In the genomic region with DNA sequence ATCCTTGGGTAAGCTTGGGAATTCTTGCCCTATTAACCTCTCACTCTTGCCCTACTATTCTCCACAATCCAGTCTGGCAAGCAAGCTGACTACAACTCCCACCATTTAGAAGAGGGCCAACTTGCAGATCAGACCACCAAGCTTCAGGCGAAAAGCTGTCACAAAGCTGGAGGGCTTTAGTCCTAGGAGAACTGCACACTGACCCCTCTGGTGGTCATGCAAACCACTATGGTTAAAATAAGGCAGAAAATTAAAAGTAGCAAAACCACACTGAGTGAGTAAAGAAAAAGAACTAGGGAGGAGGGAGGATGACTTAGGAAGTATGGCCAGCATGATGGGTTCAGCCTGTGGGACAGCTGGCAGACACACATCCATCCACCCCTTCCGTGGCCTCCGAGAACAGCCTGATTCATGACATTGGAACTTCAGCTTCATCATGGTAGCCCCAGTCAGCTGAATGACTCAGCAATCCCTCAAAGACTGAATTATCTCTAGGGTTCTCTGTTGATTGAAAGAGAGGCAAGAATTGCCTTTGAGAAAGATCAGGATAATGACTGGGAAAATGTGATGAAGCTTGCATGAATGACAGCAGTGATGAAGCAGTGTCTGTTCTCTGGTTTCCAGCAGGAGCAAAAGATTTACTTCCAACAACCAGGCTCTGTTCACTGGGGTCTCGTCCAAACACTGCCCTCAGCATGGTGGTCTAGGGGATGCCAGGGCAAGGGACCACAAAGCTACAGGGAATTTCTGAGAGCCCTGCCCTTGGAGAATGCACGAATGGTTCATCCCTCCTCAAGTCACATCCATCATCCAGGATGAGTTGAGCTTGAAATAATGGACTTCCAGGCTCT, we compare ENCODE assay signal across 8 cellular contexts. TPM values are rescaled to one million over a fixed set of nuclear protein-coding genes. Genes with fewer than 3 reads are reported as not detected.
DNase-seq lines count a peak whose midpoint lies in the region; ATAC-seq, FAIRE-seq and TF ChIP-seq lines count a peak whose summit lies in the region.

No MANE protein-coding gene starts in this region.

- H3K27me3 Mint-ChIP-seq in brain, result no peaks in the 10 kb centered on the region

- intact Hi-C loops in right lobe of liver (cut with DNase I), result no loop called here

- no peaks in the 10 kb centered on the region for H3K36me3 ChIP-seq in HUES48 (ENCODE audit: control insufficient read depth, insufficient read depth, low read length)
- H3K36me3 ChIP-seq in right lobe of liver, result no peaks in the 10 kb centered on the region

- H3K9me3 Mint-ChIP-seq in brain, result no peaks in the 10 kb centered on the region

- DNase-seq in A172 (ENCODE audit: low spot score), result peak; percentile 95
- no peak for DNase-seq in right lobe of liver
- DNase-seq in GM12892 (ENCODE audit: insufficient read length), result no peak
- DNase-seq in effector CD8-positive, alpha-beta T cell (lab: John Stamatoyannopoulos, UW), result no peak

- ATAC-seq in right lobe of liver (peak in 3 of 4 donors; percentile 16 to 83 (median 24)), HG02623 (IDR thresholded peaks at IDR 0.05; ENCODE audit: unreplicated experiment) (no peak), HG03025 (IDR thresholded peaks at IDR 0.05; ENCODE audit: low FRiP score, unreplicated experiment) (no peak)

- H3K4me1 Mint-ChIP-seq in brain, result peaks cover 12% of the 10 kb centered on the region

- TF ChIP-seq POLR2A in right lobe of liver (IDR thresholded peaks at IDR 0.05) (no peak), GM12892 (IDR thresholded peaks at IDR 0.05; ENCODE audit: low read depth, low read length) (no peak)

- H3K27ac ChIP-seq in HUES48 (ENCODE audit: low read depth, low read length) (peak overlapping the region; percentile 60), right lobe of liver (no peak overlapping the region)

- FAIRE-seq in GM12892 (lab: Jason Lieb, UNC), result no peak

- peak overlapping the region in 2 of 5 experiments; percentile 33 to 34 for H3K4me3 Mint-ChIP-seq in brain

- H3K4me1 ChIP-seq in HUES48 (ENCODE audit: control insufficient read depth, insufficient read depth, low read length) (no peaks in the 10 kb centered on the region), right lobe of liver (peaks cover 0 to 9% (median 3%) of the 10 kb centered on the region in 4 donors)

- no peak for TF ChIP-seq CTCF in brain (conservative IDR thresholded peaks at IDR 0.05)
- no peak for TF ChIP-seq CTCF in right lobe of liver (IDR thresholded peaks at IDR 0.05)

- no peaks in the 10 kb centered on the region for H3K36me3 Mint-ChIP-seq in brain

- no peaks in the 10 kb centered on the region for H3K27me3 ChIP-seq in HUES48 (ENCODE audit: control insufficient read depth, insufficient read depth, low read length)
- H3K27me3 ChIP-seq in right lobe of liver, result no peaks in the 10 kb centered on the region

- no peak overlapping the region for H3K9ac ChIP-seq in HUES48 (ENCODE audit: low read depth, low read length)

- WGBS in right lobe of liver (ENCODE audit: insufficient coverage, low coverage, low lambda C conversion rate, missing lambda C conversion rate), result 64% methylated on average over 5 of the region's 5 CpGs

- H3K4me3 ChIP-seq in HUES48 (ENCODE audit: low read depth, low read length) (no peak overlapping the region), right lobe of liver (no peak overlapping the region)

- H3K9me3 ChIP-seq in HUES48 (ENCODE audit: control insufficient read depth, insufficient read depth, low read length), result no peaks in the 10 kb centered on the region
- no peaks in the 10 kb centered on the region for H3K9me3 ChIP-seq in right lobe of liver

- peak overlapping the region in 4 of 5 experiments; percentile 70 to 94 (median 84) for H3K27ac Mint-ChIP-seq in brain

RNA-seq across cellular contexts. Expression of gene PITPNM2, which starts 24.4 kb away (rescaled TPM):
- 1.8 and 3.6 TPM in 2 replicates for total RNA-seq in A172 (2014; rRNA removed; shearing (Covaris generic))
- polyA plus RNA-seq in brain (ENCODE audit: insufficient read depth, low read depth, low replicate concordance), result 9.0 TPM
- total RNA-seq in right lobe of liver, result 10 to 100 TPM in 4 of 6 experiments, 1 to 10 TPM in 2; 5.8 to 24.7 (median 14.2) TPM
- polyA plus RNA-seq in GM12892 (2012; ENCODE audit: missing spikeins), result 0.53 TPM

Comparison
In these comparisons a context has a peak if more than half of its experiments do, and no peak if none do; other contexts are left out.
1. ATAC-seq: peak in right lobe of liver (3 of 4); none in HG02623 (single experiment) and HG03025 (single experiment).